Comparison of ENCODE assay signal across 17 cellular contexts in the genomic region with DNA sequence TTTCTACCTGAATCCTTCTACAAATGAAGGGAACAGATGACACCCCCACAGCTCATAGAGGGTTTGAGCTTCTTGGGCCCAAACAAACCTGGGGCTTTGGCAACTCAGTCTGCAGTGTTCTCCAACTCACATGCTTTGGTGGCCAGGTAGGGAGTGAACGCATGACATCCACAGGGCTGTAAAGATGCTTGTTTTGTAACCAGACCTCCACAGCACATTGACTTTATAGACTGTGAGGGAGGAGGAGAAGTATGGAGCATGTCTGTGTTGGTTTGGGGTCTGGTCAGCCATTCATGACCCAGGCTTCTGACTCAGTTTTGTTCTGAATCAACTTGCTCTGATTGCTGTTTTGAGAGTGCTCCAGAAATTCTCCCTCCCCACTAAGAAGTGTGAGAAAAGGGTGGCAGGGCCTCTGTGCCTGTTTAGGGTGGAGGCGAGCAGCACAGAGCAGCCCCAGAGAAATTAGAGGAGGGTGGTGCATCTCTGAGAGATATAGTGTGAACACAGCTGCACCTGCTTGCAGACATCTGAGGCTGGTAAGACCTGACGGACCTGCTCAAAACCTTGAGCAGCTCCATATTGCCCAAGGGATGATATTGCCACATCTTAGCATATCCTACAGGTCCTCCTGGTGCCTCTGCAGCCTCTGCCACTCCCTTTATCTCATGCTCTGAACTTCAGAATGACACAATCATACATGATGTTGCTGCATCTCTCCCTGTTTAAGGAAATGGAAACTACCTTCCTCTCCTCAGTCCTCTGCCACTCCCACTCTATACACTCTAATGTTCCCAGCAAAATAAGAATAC.
"Had no signal": no experiment of that assay in that cellular context is flagged by ENCODE, and none has a peak within 500 bp of the region (broad histone marks: within the 10 kb centered on the region; RNA-seq: fewer than 3 reads in every experiment).

No MANE protein-coding gene starts in this region.

- DNase-seq: activated B cell treated with CpG ODN at 0.5 μM for 24 hours; activated CD4-positive, alpha-beta T cell treated with anti-CD3 and anti-CD28 coated beads, Interleukin-2, amount 50 U/mL, for 1 hour; activated T-cell treated with anti-CD3 and anti-CD28 coated beads, Interleukin-2, amount 50 U/mL, for 1 hour; amygdala; brain microvascular endothelial cell; endodermal cell; left colon; mucosa of descending colon; psoas muscle; spleen; stimulated activated CD4-positive, alpha-beta T cell treated with anti-CD3 and anti-CD28 coated beads, Interleukin-1b, Interleukin-23, amount 100 ng/mL, for 48 hours; stimulated activated naive CD4-positive, alpha-beta T cell had no signal

- H3K27me3 ChIP-seq: brain microvascular endothelial cell, esophagus muscularis mucosa, spleen had no signal

- H3K4me1 Mint-ChIP-seq: activated B cell treated with CpG ODN at 0.5 μM for 24 hours, endodermal cell had no signal

- H3K9me3 Mint-ChIP-seq: activated B cell treated with CpG ODN at 0.5 μM for 24 hours; endodermal cell; T-helper 1 cell treated with Interleukin-12 subunit alpha and Interleukin-12 subunit beta and Interleukin-4 antibody, amounts not matched to agents 30 μg/mL and 1 μg/mL, for 36 hours had no signal

- H3K36me3 ChIP-seq: brain microvascular endothelial cell, esophagus muscularis mucosa had no signal

- H3K27me3 Mint-ChIP-seq: activated B cell treated with CpG ODN at 0.5 μM for 24 hours; natural killer cell treated with Interleukin-12 subunit alpha and Interleukin-12 subunit beta and Interleukin-15 and Interleukin-18, amount 100 ng/mL, for 72 hours had no signal

- ATAC-seq: activated naive CD4-positive, alpha-beta T cell treated with anti-CD3 and anti-CD28 coated beads, Interleukin-2, amount 50 U/mL, for 72 hours; left colon; mucosa of descending colon; psoas muscle; sciatic nerve had no signal

- H3K36me3 Mint-ChIP-seq: activated naive CD4-positive, alpha-beta T cell treated with anti-CD3 and anti-CD28 coated beads, Interleukin-2, amount 50 U/mL, for 72 hours; natural killer cell treated with Interleukin-12 subunit alpha and Interleukin-12 subunit beta and Interleukin-15 and Interleukin-18, amount 100 ng/mL, for 72 hours had no signal

- H3K4me1 ChIP-seq: esophagus muscularis mucosa, psoas muscle, spleen had no signal

- H3K4me3 ChIP-seq: esophagus muscularis mucosa, mucosa of descending colon, psoas muscle, spleen had no signal

- H3K9me3 ChIP-seq: esophagus muscularis mucosa, mucosa of descending colon, psoas muscle, spleen had no signal

- H3K4me3 Mint-ChIP-seq: activated B cell treated with CpG ODN at 0.5 μM for 24 hours; endodermal cell; natural killer cell treated with Interleukin-12 subunit alpha and Interleukin-12 subunit beta and Interleukin-15 and Interleukin-18, amount 100 ng/mL, for 72 hours; T-helper 1 cell treated with Interleukin-12 subunit alpha and Interleukin-12 subunit beta and Interleukin-4 antibody, amounts not matched to agents 30 μg/mL and 1 μg/mL, for 36 hours had no signal

- H3K27ac Mint-ChIP-seq: activated B cell treated with CpG ODN at 0.5 μM for 24 hours; activated naive CD4-positive, alpha-beta T cell treated with anti-CD3 and anti-CD28 coated beads, Interleukin-2, amount 50 U/mL, for 72 hours; endodermal cell; natural killer cell treated with Interleukin-12 subunit alpha and Interleukin-12 subunit beta and Interleukin-15 and Interleukin-18, amount 100 ng/mL, for 72 hours; T-helper 1 cell treated with Interleukin-12 subunit alpha and Interleukin-12 subunit beta and Interleukin-4 antibody, amounts not matched to agents 30 μg/mL and 1 μg/mL, for 36 hours had no signal

- H3K27ac ChIP-seq: brain microvascular endothelial cell, esophagus muscularis mucosa, psoas muscle, spleen had no signal
